Comparison of ENCODE assay signal across 18 cellular contexts in the genomic region with DNA sequence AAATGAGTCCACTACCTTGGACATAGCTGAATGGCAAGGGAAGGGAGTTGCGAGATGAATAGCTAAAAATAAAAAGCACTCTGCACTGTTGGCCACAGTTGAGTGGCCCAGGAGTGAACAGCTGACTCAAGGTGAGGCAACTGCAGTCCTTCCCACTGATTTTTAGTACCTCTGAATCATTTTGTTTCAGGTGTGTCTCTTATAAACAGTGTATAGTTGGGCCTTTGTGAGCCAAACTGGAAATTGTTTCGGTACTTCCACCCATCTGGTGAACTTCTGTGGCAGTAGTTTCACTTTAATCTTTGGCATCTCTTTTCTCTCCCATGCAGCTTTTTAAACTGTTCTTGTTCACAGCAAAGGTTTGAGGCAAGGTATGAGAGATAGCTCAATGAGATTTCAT.
A peak's percentile ranks its signal among the peaks of the same experiment; 100 is the strongest.
DNase-seq lines count a peak whose midpoint lies in the region; ATAC-seq and TF ChIP-seq lines count a peak whose summit lies in the region.
"Had no signal": no experiment of that assay in that cellular context is flagged by ENCODE, and none has a peak within 500 bp of the region (broad histone marks: within the 10 kb centered on the region; RNA-seq: fewer than 3 reads in every experiment).

No MANE protein-coding gene starts in this region.

- TF ChIP-seq CTCF in CD8-positive, alpha-beta T cell (IDR thresholded peaks at IDR 0.05): no peak
- TF ChIP-seq CTCF in Loucy (conservative IDR thresholded peaks at IDR 0.05; ENCODE audit: low read length) (no peak), mammary epithelial cell (conservative IDR thresholded peaks at IDR 0.05 in 1 of 2, IDR thresholded peaks at IDR 0.05 in 1 of 2; ENCODE audit: extremely low read depth in 1 of 2, insufficient read depth in 1 of 2, low read depth in 1 of 2, low read length in 2 of 2) (no peak)

- H3K9ac ChIP-seq in Loucy (ENCODE audit: low read depth, low read length, poor library complexity, severe bottlenecking) (no peak overlapping the region), mammary epithelial cell (ENCODE audit: insufficient read depth, low read length) (no peak overlapping the region)
- H3K9ac ChIP-seq: GM23248 had no signal

- peak overlapping the region; percentile 51 for H3K4me3 Mint-ChIP-seq in CD8-positive, alpha-beta T cell
- H3K4me3 Mint-ChIP-seq in natural killer cell treated with Interleukin-12 subunit alpha and Interleukin-12 subunit beta and Interleukin-15 and Interleukin-18, amount 100 ng/mL, for 72 hours: peak overlapping the region; percentile 76
- H3K4me3 Mint-ChIP-seq: neural crest cell had no signal

- no peaks in the 10 kb centered on the region for H3K9me2 ChIP-seq in Loucy (replicated peaks; ENCODE audit: low read depth, low read length)

- dilution Hi-C loops in mammary epithelial cell (cut with HindIII; ENCODE audit: low sequenced_read_pairs): no loop called here

- no peak overlapping the region for H3K27ac ChIP-seq in CD8-positive, alpha-beta T cell (ENCODE audit: low read depth, low read length)
- no peak overlapping the region for H3K27ac ChIP-seq in mammary epithelial cell (ENCODE audit: insufficient read depth, low read depth, low read length)
- H3K27ac ChIP-seq: GM23248, vagina had no signal

- H3K79me2 ChIP-seq in Loucy (ENCODE audit: insufficient read depth, low read length): peaks cover 100% of the 10 kb centered on the region
- H3K79me2 ChIP-seq in mammary epithelial cell (ENCODE audit: insufficient read depth, low read length): no peaks in the 10 kb centered on the region

- H3K36me3 Mint-ChIP-seq in CD8-positive, alpha-beta T cell: peaks cover 5% of the 10 kb centered on the region
- peaks cover 32% of the 10 kb centered on the region for H3K36me3 Mint-ChIP-seq in natural killer cell treated with Interleukin-12 subunit alpha and Interleukin-12 subunit beta and Interleukin-15 and Interleukin-18, amount 100 ng/mL, for 72 hours

- H3K4me2 ChIP-seq in Loucy (ENCODE audit: low read depth, low read length, poor library complexity, severe bottlenecking) (peak overlapping the region; percentile 18), mammary epithelial cell (ENCODE audit: insufficient read depth, low read depth, low read length) (peak overlapping the region; percentile 24)

- peaks cover 60% of the 10 kb centered on the region for H4K20me1 ChIP-seq in Loucy (ENCODE audit: insufficient read depth, low read length, poor library complexity, severe bottlenecking)
- H4K20me1 ChIP-seq in mammary epithelial cell (ENCODE audit: insufficient read depth, low read length): no peaks in the 10 kb centered on the region

- no TSS peak for BruUV-seq in mammary epithelial cell (replicated peaks; lab: Mats Ljungman, UMichigan)

- H3K4me1 ChIP-seq in CD8-positive, alpha-beta T cell (ENCODE audit: insufficient read depth, low read length): peaks cover 56% of the 10 kb centered on the region
- H3K4me1 ChIP-seq in Loucy (ENCODE audit: insufficient read depth, low read length, poor library complexity, severe bottlenecking) (peaks cover 74% of the 10 kb centered on the region), mammary epithelial cell (ENCODE audit: insufficient read depth, low read length) (peaks cover 4% of the 10 kb centered on the region)
- H3K4me1 ChIP-seq: vagina had no signal

- H3F3A ChIP-seq in Loucy (ENCODE audit: low read depth): peaks cover 15% of the 10 kb centered on the region

- H3K27ac Mint-ChIP-seq in CD8-positive, alpha-beta T cell: peak overlapping the region; percentile 60
- peak overlapping the region; percentile 75 to 89 for H3K27ac Mint-ChIP-seq in natural killer cell treated with Interleukin-12 subunit alpha and Interleukin-12 subunit beta and Interleukin-15 and Interleukin-18, amount 100 ng/mL, for 72 hours

- no peaks in the 10 kb centered on the region for H3K9me3 ChIP-seq in CD8-positive, alpha-beta T cell (ENCODE audit: low read length)
- no peaks in the 10 kb centered on the region for H3K9me3 ChIP-seq in Loucy (ENCODE audit: insufficient read depth, low read depth, low read length)
- no peaks in the 10 kb centered on the region for H3K9me3 ChIP-seq in mammary epithelial cell (replicated peaks; ENCODE audit: insufficient read depth, low read length)
- H3K9me3 ChIP-seq: vagina had no signal

- DNase-seq in CD8-positive, alpha-beta T cell: no peak
- DNase-seq in mammary epithelial cell (peak; percentile 87), NCI-H2227 treated with DMSO at 0.1 percent for 48 hours (lab: John Stamatoyannopoulos, UW) (no peak)
- DNase-seq in natural killer cell treated with Interleukin-12 subunit alpha and Interleukin-12 subunit beta and Interleukin-15 and Interleukin-18, amount 100 ng/mL, for 72 hours (ENCODE audit: low spot score): no peak
- DNase-seq: activated CD4-positive, alpha-beta T cell treated with anti-CD3 and anti-CD28 coated beads, Interleukin-2, amount 50 U/mL, for 4 hours; GM23248; IMR-90; NCI-H1436; NCI-H510A treated with DMSO at 0.1 percent for 48 hours; stimulated activated CD4-positive, alpha-beta T cell treated with anti-CD3 and anti-CD28 coated beads, Interleukin-4, amount 100 ng/mL, for 4 hours; stimulated activated naive CD4-positive, alpha-beta T cell; T-helper 9 cell had no signal

- H2AFZ ChIP-seq in Loucy (ENCODE audit: low read length) (no peak overlapping the region), mammary epithelial cell (ENCODE audit: low read depth, low read length) (no peak overlapping the region)
- H2AFZ ChIP-seq: GM23248 had no signal

- ATAC-seq in CD8-positive, alpha-beta T cell: peak; percentile 27
- ATAC-seq in natural killer cell treated with Interleukin-12 subunit alpha and Interleukin-12 subunit beta and Interleukin-15 and Interleukin-18, amount 100 ng/mL, for 72 hours: peak in 1 of 2 donors; percentile 43
- ATAC-seq in HG02884 (IDR thresholded peaks at IDR 0.05; ENCODE audit: unreplicated experiment) (no peak), HG02885 (IDR thresholded peaks at IDR 0.05; ENCODE audit: poor library complexity, unreplicated experiment) (no peak)
- ATAC-seq: sciatic nerve had no signal

- H3K4me1 Mint-ChIP-seq in CD8-positive, alpha-beta T cell (ENCODE audit: low read depth): peaks cover 82% of the 10 kb centered on the region
- H3K4me1 Mint-ChIP-seq in natural killer cell treated with Interleukin-12 subunit alpha and Interleukin-12 subunit beta and Interleukin-15 and Interleukin-18, amount 100 ng/mL, for 72 hours (ENCODE audit: low read depth in 2 of 2): peaks cover 68 to 83% of the 10 kb centered on the region in 2 donors

- intact Hi-C loops in CD8-positive, alpha-beta T cell (cut with DNase I, micrococcal nuclease): loop anchor here in 1 of 2 experiments (5.0 kb wide), 1 partner anchor 120 kb away; no protein-coding TSS in a partner anchor
- intact Hi-C loops in mammary epithelial cell (cut with micrococcal nuclease): no loop called here

- no peaks in the 10 kb centered on the region for H3K36me3 ChIP-seq in CD8-positive, alpha-beta T cell (ENCODE audit: insufficient read depth, low read length)
- 0 out of 2 replicates have a peak, but pooled peaks cover 5% of the 10 kb centered on the region for H3K36me3 ChIP-seq in Loucy (ENCODE audit: insufficient read depth, low read length)
- H3K36me3 ChIP-seq in mammary epithelial cell (ENCODE audit: insufficient read depth, low read length): no peaks in the 10 kb centered on the region
- H3K36me3 ChIP-seq: vagina had no signal

- CTCF ChIA-PET in CD8-positive, alpha-beta T cell (lab: Charles Lee): interaction anchor here (1.7 kb wide), 1 partner anchor 9 kb away, joined by 4 read pairs; no protein-coding TSS in a partner anchor
- CTCF ChIA-PET in mammary epithelial cell (lab: Charles Lee; ENCODE audit: low non-redundant PET): no interaction called here

- no peak overlapping the region for H3K4me3 ChIP-seq in CD8-positive, alpha-beta T cell (ENCODE audit: low read depth, low read length)
- H3K4me3 ChIP-seq in Loucy (ENCODE audit: low read length, poor library complexity, severe bottlenecking) (no peak overlapping the region), mammary epithelial cell (replicated peaks in 1 of 3; ENCODE audit: insufficient read depth in 1 of 3, low read depth in 2 of 3, low read length in 3 of 3) (no peak overlapping the region)
- H3K4me3 ChIP-seq: GM23248, vagina had no signal

- peaks cover 14% of the 10 kb centered on the region for H3K9me3 Mint-ChIP-seq in CD8-positive, alpha-beta T cell
- peaks cover 13% of the 10 kb centered on the region for H3K9me3 Mint-ChIP-seq in natural killer cell treated with Interleukin-12 subunit alpha and Interleukin-12 subunit beta and Interleukin-15 and Interleukin-18, amount 100 ng/mL, for 72 hours

- no peaks in the 10 kb centered on the region for H3K27me3 ChIP-seq in CD8-positive, alpha-beta T cell (ENCODE audit: insufficient read depth, low read length)
- H3K27me3 ChIP-seq in Loucy (ENCODE audit: insufficient read depth, low read length, poor library complexity, severe bottlenecking) (no peaks in the 10 kb centered on the region), mammary epithelial cell (ENCODE audit: insufficient read depth, low read length) (no peaks in the 10 kb centered on the region)
- H3K27me3 ChIP-seq: vagina had no signal

- POLR2A ChIA-PET in CD8-positive, alpha-beta T cell (lab: Charles Lee): interaction anchor here (0.6 to 1.7 kb wide), 2 partner anchors 96 to 122 kb away, joined by 3 to 4 read pairs; no protein-coding TSS in a partner anchor

- 76% methylated on average over 2 of the region's 2 CpGs for WGBS in mammary epithelial cell (ENCODE audit: low coverage, missing lambda C conversion rate)

- H3K27me3 Mint-ChIP-seq in CD8-positive, alpha-beta T cell (ENCODE audit: low read depth): no peaks in the 10 kb centered on the region
- no peaks in the 10 kb centered on the region for H3K27me3 Mint-ChIP-seq in natural killer cell treated with Interleukin-12 subunit alpha and Interleukin-12 subunit beta and Interleukin-15 and Interleukin-18, amount 100 ng/mL, for 72 hours

- in situ Hi-C loops in mammary epithelial cell (cut with MboI; ENCODE audit: low sequenced_read_pairs in 2 of 2): no loop called here
